8 cellular contexts compared by ENCODE assay signal in the genomic region with DNA sequence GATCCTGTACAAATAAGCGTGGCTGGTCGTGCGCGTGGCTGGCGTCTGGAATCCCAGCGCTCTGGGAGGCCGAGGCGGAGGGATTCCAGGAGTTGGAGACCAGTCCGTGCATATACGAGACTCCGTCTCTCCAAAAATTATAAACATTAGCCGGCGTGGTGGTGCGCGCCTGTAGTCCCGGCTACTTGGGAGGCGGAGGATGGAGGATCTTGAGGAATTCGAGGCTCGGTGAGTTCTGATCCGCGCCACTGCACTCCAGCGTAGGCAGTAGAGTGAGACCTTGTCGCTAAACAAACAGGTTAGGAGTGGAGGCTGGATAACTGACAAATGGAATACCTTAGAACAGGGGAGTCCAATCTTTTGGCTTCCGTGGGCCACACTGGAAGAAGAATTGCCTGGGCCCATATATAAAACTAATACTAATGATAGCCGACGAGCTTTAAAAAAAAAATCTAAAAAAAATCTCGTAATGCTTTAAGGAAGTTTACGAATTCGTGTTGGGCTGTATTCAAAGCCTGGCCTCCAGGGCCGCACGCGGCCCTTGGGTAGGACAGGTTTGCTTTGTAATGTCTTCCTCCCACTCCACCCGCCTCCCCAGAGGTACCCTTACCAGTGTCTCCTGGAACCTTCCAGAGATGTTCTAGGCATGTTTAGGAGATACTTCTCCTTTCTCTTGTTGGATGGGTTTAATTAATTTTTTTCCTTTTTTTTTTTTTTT. TPM values are rescaled to one million over a fixed set of nuclear protein-coding genes. Genes with fewer than 3 reads are reported as not detected.
DNase-seq lines count a peak whose midpoint lies in the region; ATAC-seq and TF ChIP-seq lines count a peak whose summit lies in the region.

No MANE protein-coding gene starts in this region.

- ATAC-seq in psoas muscle = peak in 1 of 4 donors; percentile 3
- ATAC-seq in HG03565 (IDR thresholded peaks at IDR 0.05; ENCODE audit: unreplicated experiment) = no peak
- no peak for ATAC-seq in GM19397 (IDR thresholded peaks at IDR 0.05; ENCODE audit: unreplicated experiment)
- ATAC-seq in GM18498 (IDR thresholded peaks at IDR 0.05; ENCODE audit: unreplicated experiment) = no peak

- H3K36me3 ChIP-seq in SJCRH30 (peaks cover 28% of the 10 kb centered on the region), psoas muscle (ENCODE audit: insufficient read depth in 1 of 2, low read depth in 1 of 2) (peaks cover 0 to 41% of the 10 kb centered on the region in 2 donors)

- no peak for TF ChIP-seq CTCF in psoas muscle (IDR thresholded peaks at IDR 0.05)

- DNase-seq in DMS79 treated with DMSO at 0.1 percent for 48 hours (lab: John Stamatoyannopoulos, UW) = peak; percentile 44
- no peak for DNase-seq in DMS79 (lab: John Stamatoyannopoulos, UW)
- DNase-seq in SJCRH30 = peak in 1 of 2 experiments; percentile 17
- peak; percentile 22 for DNase-seq in fibroblast of gingiva (ENCODE audit: low read depth)
- no peak for DNase-seq in psoas muscle

- 42 to 44% (median 44%) methylated on average over 33 of the region's 33 CpGs for WGBS in psoas muscle, 3 donors

- H3K27me3 ChIP-seq in SJCRH30 = no peaks in the 10 kb centered on the region
- no peaks in the 10 kb centered on the region for H3K27me3 ChIP-seq in psoas muscle (ENCODE audit: insufficient read depth in 3 of 3, low read length in 2 of 3)

- intact Hi-C loops in psoas muscle (cut with DNase I) = loop anchor here in 1 of 2 donors (5.0 kb wide), 1 partner anchor 55 kb away; the partner anchor contains the start of gene ZC3H7A

- H3K27ac ChIP-seq in SJCRH30 = peak overlapping the region; percentile 86; the same call in 1 of the 2 replicates
- H3K27ac ChIP-seq in psoas muscle = peak overlapping the region; percentile 97

- H3K4me3 ChIP-seq in SJCRH30 = peak overlapping the region; percentile 95
- H3K4me3 ChIP-seq in psoas muscle = peak overlapping the region; percentile 99

- no peaks in the 10 kb centered on the region for H3K9me3 ChIP-seq in SJCRH30 (replicated peaks)
- no peaks in the 10 kb centered on the region for H3K9me3 ChIP-seq in psoas muscle

- H3K4me1 ChIP-seq in SJCRH30 (peaks cover 6% of the 10 kb centered on the region; the same call in 1 of the 2 replicates), psoas muscle (peaks cover 29% of the 10 kb centered on the region)

RNA-seq across cellular contexts. Expression of gene RSL1D1, which starts 0.9 kb away (rescaled TPM):
- total RNA-seq in SJCRH30 (2014; rRNA removed; shearing (Covaris generic)) = 297 and 349 TPM in 2 replicates
- 100 to 1,000 TPM; 197 to 271 (median 256) TPM for total RNA-seq in psoas muscle
- 100 to 1,000 TPM; 197 to 249 (median 202) TPM for polyA plus RNA-seq in psoas muscle

RNA-seq across cellular contexts. Expression of gene ZC3H7A, which starts 55.2 kb away (rescaled TPM):
- 31.6 and 32.0 TPM in 2 replicates for total RNA-seq in SJCRH30 (2014; rRNA removed; shearing (Covaris generic))
- 10 to 100 TPM; 23.4 to 69.6 (median 40.0) TPM for total RNA-seq in psoas muscle
- 10 to 100 TPM; 11.7 to 30.7 (median 19.7) TPM for polyA plus RNA-seq in psoas muscle

Comparison
In these comparisons a context has a peak if more than half of its experiments do, and no peak if none do; other contexts are left out.
1. DNase-seq: peak in DMS79 treated with DMSO at 0.1 percent for 48 hours (single experiment) and fibroblast of gingiva (single experiment); none in DMS79 (single experiment) and psoas muscle (0 of 2).